In the genomic region with DNA sequence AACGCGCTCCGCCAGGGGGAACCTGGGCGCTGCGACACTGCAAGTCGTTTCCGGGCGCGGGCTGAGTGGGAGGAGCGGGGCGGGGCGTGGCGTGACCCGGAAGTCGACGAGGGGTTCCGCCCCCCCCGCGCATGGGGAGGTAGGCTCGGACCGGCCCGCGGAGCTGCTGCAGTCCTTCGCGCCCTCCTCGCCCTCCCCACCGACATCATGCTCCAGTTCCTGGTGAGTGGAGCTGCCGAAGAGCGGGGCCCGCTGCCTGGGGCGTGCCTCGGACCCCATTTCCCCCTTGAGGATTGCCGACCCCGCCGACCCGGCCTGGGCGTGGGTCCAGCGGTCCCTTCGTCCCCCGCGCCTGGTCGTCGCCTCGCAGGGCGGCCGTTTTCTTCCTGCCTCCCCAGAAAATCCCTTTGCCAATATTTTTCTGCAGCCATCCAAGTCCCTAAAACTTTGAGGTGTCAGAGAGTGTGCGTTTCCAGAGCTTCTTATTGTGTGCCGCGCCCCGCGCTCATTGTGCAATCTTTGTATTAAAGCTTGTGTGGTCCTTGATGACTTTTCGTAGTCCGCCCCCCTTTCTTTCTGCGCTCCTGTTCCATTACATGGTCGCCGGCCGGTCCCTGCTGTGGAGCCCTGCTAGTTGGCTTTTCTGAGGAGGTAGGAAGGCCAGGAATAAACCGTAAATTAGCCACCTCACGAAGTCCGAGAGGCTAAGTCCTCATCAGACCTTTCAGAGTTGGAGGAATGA, we compare ENCODE assay signal across 8 cellular contexts. TPM values are rescaled to one million over a fixed set of nuclear protein-coding genes. Genes with fewer than 3 reads are reported as not detected.
DNase-seq lines count a peak whose midpoint lies in the region; ATAC-seq, FAIRE-seq and TF ChIP-seq lines count a peak whose summit lies in the region.

A gene (plus strand): TSS at position 142 of the 742 bp plus-strand sequence.

- H3K4me2 ChIP-seq in keratinocyte (ENCODE audit: control insufficient read depth, extremely low read depth, insufficient read depth, low read depth, low read length) = peak within 1 kb of the TSS; percentile 93

- peaks cover 22% of the 10 kb centered on the region for H3K4me1 ChIP-seq in keratinocyte (ENCODE audit: control insufficient read depth, extremely low read depth, insufficient read depth, low read length)

- peak within 1 kb of the TSS; percentile 97 for H2AFZ ChIP-seq in keratinocyte (ENCODE audit: control insufficient read depth, low read length)

- H3K4me3 ChIP-seq in keratinocyte (ENCODE audit: control insufficient read depth in 2 of 3, extremely low read depth in 1 of 3, insufficient read depth in 2 of 3, low read depth in 1 of 3, low read length in 3 of 3) = peak within 1 kb of the TSS; percentile 93 to 100 (median 98)

- ATAC-seq in GM19043 (IDR thresholded peaks at IDR 0.05; ENCODE audit: low read depth, unreplicated experiment) = peak; percentile 93
- ATAC-seq in HG03354 (IDR thresholded peaks at IDR 0.05; ENCODE audit: poor library complexity, severe bottlenecking, unreplicated experiment) = peak; percentile 97

- H3K27ac ChIP-seq in keratinocyte (ENCODE audit: control insufficient read depth, insufficient read depth, low read length) = peak within 1 kb of the TSS; percentile 97

- peak; percentile 96 for DNase-seq in Ammon's horn (ENCODE audit: low spot score)
- DNase-seq in NCI-H446 (lab: John Stamatoyannopoulos, UW) = peak; percentile 62 to 94
- DNase-seq in activated CD4-positive, CD25-positive, alpha-beta regulatory T cell treated with anti-CD3 and anti-CD28 coated beads, Interleukin-2, amount 50 U/mL, for 72 hours = peak; percentile 98
- DNase-seq in cerebellar cortex (ENCODE audit: low spot score) = peak; percentile 90
- peak; percentile 81 for DNase-seq in keratinocyte (ENCODE audit: low read depth, low spot score)
- DNase-seq in stimulated activated CD4-positive, alpha-beta T cell treated with anti-CD3 and anti-CD28 coated beads, Interleukin-12 subunit alpha, Interleukin-12 subunit beta, amount 100 ng/mL, for 48 hours (ENCODE audit: low read depth in 2 of 3, low spot score in 1 of 3) = peak; percentile 93 to 97 (median 95)

- H3K9ac ChIP-seq in keratinocyte (ENCODE audit: control insufficient read depth, extremely low read depth, insufficient read depth, low read length) = peak within 1 kb of the TSS; percentile 98

- H3K9me3 ChIP-seq in keratinocyte (ENCODE audit: control insufficient read depth, low read depth, low read length) = no peaks in the 10 kb centered on the region

- H3K79me2 ChIP-seq in keratinocyte (ENCODE audit: control insufficient read depth, insufficient read depth, low read length) = peaks cover 50% of the 10 kb centered on the region

- peak; percentile 57 for FAIRE-seq in keratinocyte (lab: Jason Lieb, UNC)

- TF ChIP-seq CTCF in keratinocyte (optimal IDR thresholded peaks at IDR 0.05 in 1 of 3, IDR thresholded peaks at IDR 0.05 in 1 of 3, conservative IDR thresholded peaks at IDR 0.05 in 1 of 3; ENCODE audit: extremely low read depth in 1 of 3, insufficient read depth in 2 of 3, low read length in 3 of 3) = peak in 1 of 3 experiments; percentile 81

- no peaks in the 10 kb centered on the region for H3K9me1 ChIP-seq in keratinocyte (ENCODE audit: control insufficient read depth, extremely low read depth, insufficient read depth, low read length)

- dilution Hi-C loops in keratinocyte (cut with MboI; ENCODE audit: extremely low pct_ligation_motif_present, low sequenced_read_pairs) = no loop called here

- no peaks in the 10 kb centered on the region for H3K36me3 ChIP-seq in keratinocyte (ENCODE audit: control insufficient read depth in 2 of 2, extremely low read depth in 1 of 2, insufficient read depth in 2 of 2, low read length in 2 of 2)

- H4K20me1 ChIP-seq in keratinocyte (ENCODE audit: control insufficient read depth, extremely low read depth, insufficient read depth, low read length) = no peaks in the 10 kb centered on the region

- no peaks in the 10 kb centered on the region for H3K27me3 ChIP-seq in keratinocyte (ENCODE audit: control insufficient read depth, extremely low read depth, insufficient read depth, low read length)

RNA-seq across cellular contexts. Expression of the gene that starts here (rescaled TPM):
- polyA plus RNA-seq in keratinocyte = 16.6 to 30.5 TPM (median 24.8 TPM) in 3 replicates
- polyA plus RNA-seq in keratinocyte (2011; ENCODE audit: low read depth) = 5.7 TPM
- polyA plus RNA-seq in keratinocyte (2011; cell fraction: cytosol; rRNA removed) = 21.2 and 34.3 TPM in 2 replicates
- polyA plus RNA-seq in keratinocyte (2011; cell fraction: nucleus; rRNA removed) = 8.8 and 11.2 TPM in 2 replicates
- 23.6 and 31.3 TPM in 2 replicates for polyA plus RNA-seq in keratinocyte (2012; ENCODE audit: low replicate concordance)
- polyA minus RNA-seq in keratinocyte = 6.4 to 13.8 TPM (median 7.7 TPM) in 3 replicates
- polyA minus RNA-seq in keratinocyte (2011; cell fraction: cytosol; rRNA and poly(A)+ RNA removed) = 20.1 TPM
- 4.3 and 8.8 TPM in 2 replicates for polyA minus RNA-seq in keratinocyte (2011; cell fraction: nucleus; rRNA and poly(A)+ RNA removed)

Comparison
In these comparisons a context has a peak if more than half of its experiments do, and no peak if none do; other contexts are left out.
1. Peak in every context shown above with its lines: DNase-seq, ATAC-seq, H3K4me3 ChIP-seq and H3K27ac ChIP-seq.